1 cellular context compared by ENCODE assay signal in the genomic region with DNA sequence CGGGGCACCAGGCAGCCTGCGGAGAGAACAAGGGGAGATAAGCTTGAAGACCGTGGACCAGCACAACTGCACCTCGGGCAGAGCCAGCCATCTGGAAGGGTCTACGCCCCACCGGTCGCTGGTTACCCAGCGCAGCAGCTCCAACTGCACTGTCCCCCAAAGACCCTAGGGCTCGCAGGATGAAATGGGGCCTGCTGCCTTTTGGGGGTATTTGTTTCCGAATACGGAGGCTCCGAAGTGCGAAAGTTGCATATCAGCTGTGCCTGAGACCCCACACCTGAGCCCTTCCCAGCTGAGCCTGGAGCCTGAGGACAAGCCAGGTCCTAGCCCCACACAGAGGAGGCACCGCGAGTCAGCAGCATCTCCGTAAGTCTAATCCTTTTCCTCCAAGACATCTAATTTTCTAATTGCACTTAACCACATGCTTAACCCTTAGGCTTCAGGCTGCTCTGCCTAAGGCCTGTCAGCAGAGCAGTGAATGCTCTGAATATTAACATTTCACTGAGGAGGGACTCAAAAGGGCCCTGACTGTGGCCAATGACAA.
A peak's percentile ranks its signal among the peaks of the same experiment; 100 is the strongest.
TF ChIP-seq lines count a peak whose summit lies in the region.

No MANE protein-coding gene starts in this region.

TF ChIP-seq in HepG2, 621 proteins besides CTCF, POLR2A, EP300 and RAD21 (continued from another document):
- TF ChIP-seq, protein P1, sequence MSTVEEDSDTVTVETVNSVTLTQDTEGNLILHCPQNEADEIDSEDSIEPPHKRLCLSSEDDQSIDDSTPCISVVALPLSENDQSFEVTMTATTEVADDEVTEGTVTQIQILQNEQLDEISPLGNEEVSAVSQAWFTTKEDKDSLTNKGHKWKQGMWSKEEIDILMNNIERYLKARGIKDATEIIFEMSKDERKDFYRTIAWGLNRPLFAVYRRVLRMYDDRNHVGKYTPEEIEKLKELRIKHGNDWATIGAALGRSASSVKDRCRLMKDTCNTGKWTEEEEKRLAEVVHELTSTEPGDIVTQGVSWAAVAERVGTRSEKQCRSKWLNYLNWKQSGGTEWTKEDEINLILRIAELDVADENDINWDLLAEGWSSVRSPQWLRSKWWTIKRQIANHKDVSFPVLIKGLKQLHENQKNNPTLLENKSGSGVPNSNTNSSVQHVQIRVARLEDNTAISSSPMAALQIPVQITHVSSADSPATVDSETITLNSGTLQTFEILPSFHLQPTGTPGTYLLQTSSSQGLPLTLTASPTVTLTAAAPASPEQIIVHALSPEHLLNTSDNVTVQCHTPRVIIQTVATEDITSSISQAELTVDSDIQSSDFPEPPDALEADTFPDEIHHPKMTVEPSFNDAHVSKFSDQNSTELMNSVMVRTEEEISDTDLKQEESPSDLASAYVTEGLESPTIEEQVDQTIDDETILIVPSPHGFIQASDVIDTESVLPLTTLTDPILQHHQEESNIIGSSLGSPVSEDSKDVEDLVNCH (CRISPR knock-in tag; IDR thresholded peaks at IDR 0.05), result 0 out of 2 replicates have a peak, but pooled peaks have one; percentile 62
- 0 out of 2 replicates have a peak, but pooled peaks have one; percentile 26 for TF ChIP-seq ZSCAN20 (CRISPR knock-in tag; IDR thresholded peaks at IDR 0.05; ENCODE audit: borderline replicate concordance)
- no peak for TF ChIP-seq HMGA1 (CRISPR knock-in tag; conservative IDR thresholded peaks at IDR 0.05)
- TF ChIP-seq ZNF883 (CRISPR knock-in tag; IDR thresholded peaks at IDR 0.05; ENCODE audit: not compliant biosample characterization), result no peak
- TF ChIP-seq ELF3 (CRISPR knock-in tag; IDR thresholded peaks at IDR 0.05), result no peak
- no peak for TF ChIP-seq ZBTB1 (CRISPR knock-in tag; IDR thresholded peaks at IDR 0.05; ENCODE audit: borderline replicate concordance)
- 0 out of 2 replicates have a peak, but pooled peaks have one; percentile 11 for TF ChIP-seq ZNF549 (CRISPR knock-in tag; IDR thresholded peaks at IDR 0.05)
- TF ChIP-seq ZNF737 (CRISPR knock-in tag; IDR thresholded peaks at IDR 0.05; ENCODE audit: borderline replicate concordance), result no peak
- no peak for TF ChIP-seq NFIB (CRISPR knock-in tag; IDR thresholded peaks at IDR 0.05; ENCODE audit: borderline replicate concordance)
- no peak for TF ChIP-seq MYNN (CRISPR knock-in tag; IDR thresholded peaks at IDR 0.05; ENCODE audit: low read depth)
- no peak for TF ChIP-seq GATAD2A (CRISPR knock-in tag; IDR thresholded peaks at IDR 0.05)
- no peak for TF ChIP-seq ZNF7 (CRISPR knock-in tag; IDR thresholded peaks at IDR 0.05)
- no peak for TF ChIP-seq RELA (CRISPR knock-in tag; IDR thresholded peaks at IDR 0.05)
- TF ChIP-seq ZNF687 (CRISPR knock-in tag; IDR thresholded peaks at IDR 0.05), result no peak
- TF ChIP-seq MBD4 (IDR thresholded peaks at IDR 0.05; ENCODE audit: borderline replicate concordance, low read length), result no peak
- TF ChIP-seq MEIS2 (CRISPR knock-in tag; IDR thresholded peaks at IDR 0.05), result no peak
- TF ChIP-seq ZNF510 (CRISPR knock-in tag; IDR thresholded peaks at IDR 0.05; ENCODE audit: low read depth), result peak; percentile 22; the same call in 1 of the 2 replicates
- no peak for TF ChIP-seq ZNF552 (CRISPR knock-in tag; IDR thresholded peaks at IDR 0.05; ENCODE audit: borderline replicate concordance)
- 0 out of 2 replicates have a peak, but pooled peaks have one; percentile 7 for TF ChIP-seq IRF2 (CRISPR knock-in tag; IDR thresholded peaks at IDR 0.05)
- TF ChIP-seq ZNF383 (CRISPR knock-in tag; IDR thresholded peaks at IDR 0.05; ENCODE audit: borderline replicate concordance), result no peak
- no peak for TF ChIP-seq ATF4 (CRISPR knock-in tag; IDR thresholded peaks at IDR 0.05)
- TF ChIP-seq CCAR2 (optimal IDR thresholded peaks at IDR 0.05; ENCODE audit: low read depth, low read length), result no peak
- TF ChIP-seq, protein P2, sequence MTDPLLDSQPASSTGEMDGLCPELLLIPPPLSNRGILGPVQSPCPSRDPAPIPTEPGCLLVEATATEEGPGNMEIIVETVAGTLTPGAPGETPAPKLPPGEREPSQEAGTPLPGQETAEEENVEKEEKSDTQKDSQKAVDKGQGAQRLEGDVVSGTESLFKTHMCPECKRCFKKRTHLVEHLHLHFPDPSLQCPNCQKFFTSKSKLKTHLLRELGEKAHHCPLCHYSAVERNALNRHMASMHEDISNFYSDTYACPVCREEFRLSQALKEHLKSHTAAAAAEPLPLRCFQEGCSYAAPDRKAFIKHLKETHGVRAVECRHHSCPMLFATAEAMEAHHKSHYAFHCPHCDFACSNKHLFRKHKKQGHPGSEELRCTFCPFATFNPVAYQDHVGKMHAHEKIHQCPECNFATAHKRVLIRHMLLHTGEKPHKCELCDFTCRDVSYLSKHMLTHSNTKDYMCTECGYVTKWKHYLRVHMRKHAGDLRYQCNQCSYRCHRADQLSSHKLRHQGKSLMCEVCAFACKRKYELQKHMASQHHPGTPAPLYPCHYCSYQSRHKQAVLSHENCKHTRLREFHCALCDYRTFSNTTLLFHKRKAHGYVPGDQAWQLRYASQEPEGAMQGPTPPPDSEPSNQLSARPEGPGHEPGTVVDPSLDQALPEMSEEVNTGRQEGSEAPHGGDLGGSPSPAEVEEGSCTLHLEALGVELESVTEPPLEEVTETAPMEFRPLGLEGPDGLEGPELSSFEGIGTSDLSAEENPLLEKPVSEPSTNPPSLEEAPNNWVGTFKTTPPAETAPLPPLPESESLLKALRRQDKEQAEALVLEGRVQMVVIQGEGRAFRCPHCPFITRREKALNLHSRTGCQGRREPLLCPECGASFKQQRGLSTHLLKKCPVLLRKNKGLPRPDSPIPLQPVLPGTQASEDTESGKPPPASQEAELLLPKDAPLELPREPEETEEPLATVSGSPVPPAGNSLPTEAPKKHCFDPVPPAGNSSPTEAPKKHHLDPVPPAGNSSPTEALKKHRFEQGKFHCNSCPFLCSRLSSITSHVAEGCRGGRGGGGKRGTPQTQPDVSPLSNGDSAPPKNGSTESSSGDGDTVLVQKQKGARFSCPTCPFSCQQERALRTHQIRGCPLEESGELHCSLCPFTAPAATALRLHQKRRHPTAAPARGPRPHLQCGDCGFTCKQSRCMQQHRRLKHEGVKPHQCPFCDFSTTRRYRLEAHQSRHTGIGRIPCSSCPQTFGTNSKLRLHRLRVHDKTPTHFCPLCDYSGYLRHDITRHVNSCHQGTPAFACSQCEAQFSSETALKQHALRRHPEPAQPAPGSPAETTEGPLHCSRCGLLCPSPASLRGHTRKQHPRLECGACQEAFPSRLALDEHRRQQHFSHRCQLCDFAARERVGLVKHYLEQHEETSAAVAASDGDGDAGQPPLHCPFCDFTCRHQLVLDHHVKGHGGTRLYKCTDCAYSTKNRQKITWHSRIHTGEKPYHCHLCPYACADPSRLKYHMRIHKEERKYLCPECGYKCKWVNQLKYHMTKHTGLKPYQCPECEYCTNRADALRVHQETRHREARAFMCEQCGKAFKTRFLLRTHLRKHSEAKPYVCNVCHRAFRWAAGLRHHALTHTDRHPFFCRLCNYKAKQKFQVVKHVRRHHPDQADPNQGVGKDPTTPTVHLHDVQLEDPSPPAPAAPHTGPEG (CRISPR knock-in tag; IDR thresholded peaks at IDR 0.05), result peak; percentile 19; the same call in 1 of the 2 replicates
